19 cellular contexts compared by ENCODE assay signal in genomic region chr10:51744235-51744634, GRCh38. TPM values are rescaled to one million over a fixed set of nuclear protein-coding genes. Genes with fewer than 3 reads are reported as not detected.
DNase-seq lines count a peak whose midpoint lies in the region; ATAC-seq and TF ChIP-seq lines count a peak whose summit lies in the region.
"Had no signal": no experiment of that assay in that cellular context is flagged by ENCODE, and none has a peak within 500 bp of the region (broad histone marks: within the 10 kb centered on the region; RNA-seq: fewer than 3 reads in every experiment).

No MANE protein-coding gene starts in this region.

- H3K4me1 ChIP-seq in spleen = no peaks in the 10 kb centered on the region

- H3K36me3 Mint-ChIP-seq in activated CD4-positive, alpha-beta T cell treated with anti-CD3 and anti-CD28 coated beads, Interleukin-2, amount 10 ng/mL, durations not matched to agents 24 days and 14 days (ENCODE audit: low read depth) = no peaks in the 10 kb centered on the region

- WGBS in spleen, 5 donors = 77 to 98% (median 91%) methylated on average over 2 of the region's 2 CpGs

- no peak overlapping the region for H3K27ac ChIP-seq in spleen
- H3K27ac ChIP-seq: 22Rv1, C4-2B, KMS-11 had no signal

- no peak for TF ChIP-seq CTCF in spleen (IDR thresholded peaks at IDR 0.05 in 8 of 11, conservative IDR thresholded peaks at IDR 0.05 in 3 of 11)

- H3K4me3 Mint-ChIP-seq in activated CD4-positive, alpha-beta T cell treated with anti-CD3 and anti-CD28 coated beads, Interleukin-2, amount 10 ng/mL, durations not matched to agents 24 days and 14 days = no peak overlapping the region

- H3K9me3 Mint-ChIP-seq in activated CD4-positive, alpha-beta T cell treated with anti-CD3 and anti-CD28 coated beads, Interleukin-2, amount 10 ng/mL, durations not matched to agents 24 days and 14 days = no peaks in the 10 kb centered on the region

- ATAC-seq in GM21786 (IDR thresholded peaks at IDR 0.05; ENCODE audit: unreplicated experiment) = peak; percentile 50
- peak; percentile 50 for ATAC-seq in HG03432 (IDR thresholded peaks at IDR 0.05; ENCODE audit: unreplicated experiment)
- ATAC-seq in GM19467 (IDR thresholded peaks at IDR 0.05; ENCODE audit: unreplicated experiment) = no peak
- ATAC-seq: HepG2 had no signal

- TF ChIP-seq POLR2A in spleen (IDR thresholded peaks at IDR 0.05) = no peak

- H3K27ac Mint-ChIP-seq in activated CD4-positive, alpha-beta T cell treated with anti-CD3 and anti-CD28 coated beads, Interleukin-2, amount 10 ng/mL, durations not matched to agents 24 days and 14 days = no peak overlapping the region

- no peak overlapping the region for H3K4me3 ChIP-seq in spleen
- H3K4me3 ChIP-seq: MG63 had no signal

- H3K9me3 ChIP-seq in spleen = no peaks in the 10 kb centered on the region
- H3K9me3 ChIP-seq: MG63 had no signal

- intact Hi-C loops in activated CD4-positive, alpha-beta T cell treated with anti-CD3 and anti-CD28 coated beads, Interleukin-2, amount 10 ng/mL, durations not matched to agents 24 days and 14 days (cut with micrococcal nuclease) = no loop called here
- intact Hi-C loops in spleen (cut with DNase I; ENCODE audit: low total_unique reads) = no loop called here

- H3K27me3 Mint-ChIP-seq in activated CD4-positive, alpha-beta T cell treated with anti-CD3 and anti-CD28 coated beads, Interleukin-2, amount 10 ng/mL, durations not matched to agents 24 days and 14 days = peaks cover 8% of the 10 kb centered on the region

- H3K4me1 Mint-ChIP-seq in activated CD4-positive, alpha-beta T cell treated with anti-CD3 and anti-CD28 coated beads, Interleukin-2, amount 10 ng/mL, durations not matched to agents 24 days and 14 days = no peaks in the 10 kb centered on the region

- no peaks in the 10 kb centered on the region for H3K36me3 ChIP-seq in spleen
- H3K36me3 ChIP-seq: MG63 had no signal

- no peaks in the 10 kb centered on the region for H3K27me3 ChIP-seq in spleen (replicated peaks in 1 of 7)
- H3K27me3 ChIP-seq: MG63 had no signal

- peak; percentile 28 for DNase-seq in activated CD4-positive, alpha-beta T cell treated with anti-CD3 and anti-CD28 coated beads, Interleukin-2, amount 10 ng/mL, durations not matched to agents 24 days and 14 days
- no peak for DNase-seq in activated CD4-positive, alpha-beta T cell treated with anti-CD3 and anti-CD28 coated beads, Interleukin-2, amount 50 U/mL, for 48 hours
- DNase-seq in AG08396 (ENCODE audit: low spot score) = no peak
- DNase-seq in activated gamma-delta T cell (lab: John Stamatoyannopoulos, UW) = no peak
- DNase-seq in spleen = no peak
- DNase-seq: COR-L47, DMS153, MG63, NCI-H1930, NCI-H2171, NCI-H774, T-helper 9 cell had no signal

RNA-seq across cellular contexts. Expression of gene CSTF2T, which starts 44.8 kb away (rescaled TPM):
- total RNA-seq in activated CD4-positive, alpha-beta T cell treated with anti-CD3 and anti-CD28 coated beads, Interleukin-2, amount 10 ng/mL, durations not matched to agents 24 days and 14 days = 36.2 and 36.5 TPM in 2 replicates
- total RNA-seq in spleen = 10 to 100 TPM; 28.4 to 37.1 (median 31.3) TPM
- 10 to 100 TPM; 12.2 to 17.1 (median 16.1) TPM for polyA plus RNA-seq in spleen
